35 cellular contexts compared by ENCODE assay signal in the genomic region with DNA sequence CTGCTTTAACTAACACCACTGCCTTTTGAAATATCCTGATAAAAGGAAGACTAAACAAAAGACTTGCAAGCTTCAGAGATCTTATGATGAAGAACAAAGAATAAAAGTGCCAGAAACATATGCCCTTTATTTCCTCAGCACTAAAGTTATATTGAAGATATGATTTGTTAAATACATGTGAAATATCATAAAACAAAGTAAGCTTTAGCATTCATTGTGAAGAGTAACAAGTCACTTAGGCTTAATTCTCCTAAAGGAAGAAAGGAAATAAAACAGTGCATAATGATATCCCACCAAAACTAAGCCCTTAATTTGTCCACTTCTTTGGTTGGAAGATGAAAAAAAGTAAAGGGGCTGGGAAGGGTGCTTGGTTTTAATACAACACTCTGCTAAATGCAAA.
"Had no signal": no experiment of that assay in that cellular context is flagged by ENCODE, and none has a peak within 500 bp of the region (broad histone marks: within the 10 kb centered on the region; RNA-seq: fewer than 3 reads in every experiment).

No MANE protein-coding gene starts in this region.

- H3K4me3 ChIP-seq: adrenal gland, body of pancreas, gastroesophageal sphincter had no signal

- DNase-seq: activated B cell treated with CpG ODN at 0.5 μM for 24 hours; activated CD4-positive, alpha-beta T cell treated with anti-CD3 and anti-CD28 coated beads for 48 hours; activated CD4-positive, alpha-beta T cell treated with anti-CD3 and anti-CD28 coated beads, Interleukin-2, amount 50 U/mL, for 1 hour; activated CD4-positive, alpha-beta T cell treated with anti-CD3 and anti-CD28 coated beads, Interleukin-2, amount 50 U/mL, for 48 hours; activated CD8-positive, alpha-beta memory T cell treated with anti-CD3 and anti-CD28 coated beads, Interleukin-2, amount 10 ng/mL, durations not matched to agents 7 days and 5 days; activated CD8-positive, alpha-beta memory T cell treated with anti-CD3 and anti-CD28 coated beads, Interleukin-2, amount 50 U/mL, for 4 hours; activated CD8-positive, alpha-beta T cell treated with anti-CD3 and anti-CD28 coated beads for 36 hours; activated effector memory CD4-positive, alpha-beta T cell treated with anti-CD3 and anti-CD28 coated beads, Interleukin-2, amount 50 U/mL, for 16 hours; activated naive CD4-positive, alpha-beta T cell treated with anti-CD3 and anti-CD28 coated beads for 36 hours; activated naive CD8-positive, alpha-beta T cell treated with anti-CD3 and anti-CD28 coated beads for 36 hours; activated naive CD8-positive, alpha-beta T cell treated with anti-CD3 and anti-CD28 coated beads, Interleukin-2, amount 50 U/mL, for 24 hours; activated T-cell treated with anti-CD3 and anti-CD28 coated beads, Interleukin-2, amount 50 U/mL, for 1 hour; activated T-cell treated with anti-CD3 and anti-CD28 coated beads, Interleukin-2, amount 50 U/mL, for 48 hours; adrenal gland; amygdala; aorta; body of pancreas; caudate nucleus; cortex of kidney; dermis blood vessel endothelial cell; effector CD4-positive, alpha-beta T cell; effector memory CD8-positive, alpha-beta T cell; foreskin melanocyte; head of caudate nucleus; T-helper 1 cell; T-helper 17 cell; T1000; WERI-Rb-1 had no signal

- H3K9me3 ChIP-seq: adrenal gland, body of pancreas had no signal

- H3K4me1 Mint-ChIP-seq: activated B cell treated with CpG ODN at 0.5 μM for 24 hours; activated CD8-positive, alpha-beta memory T cell treated with anti-CD3 and anti-CD28 coated beads, Interleukin-2, amount 10 ng/mL, durations not matched to agents 7 days and 5 days; activated naive CD4-positive, alpha-beta T cell treated with anti-CD3 and anti-CD28 coated beads, Interleukin-2, amount 50 U/mL, for 24 hours; activated naive CD8-positive, alpha-beta T cell treated with anti-CD3 and anti-CD28 coated beads for 36 hours; activated naive CD8-positive, alpha-beta T cell treated with anti-CD3 and anti-CD28 coated beads, Interleukin-2, amount 50 U/mL, for 24 hours; T-helper 17 cell had no signal

- H3K4me1 ChIP-seq: adrenal gland, body of pancreas, gastroesophageal sphincter had no signal

- H3K4me3 Mint-ChIP-seq: activated B cell treated with CpG ODN at 0.5 μM for 24 hours; activated CD8-positive, alpha-beta memory T cell treated with anti-CD3 and anti-CD28 coated beads, Interleukin-2, amount 10 ng/mL, durations not matched to agents 7 days and 5 days; activated CD8-positive, alpha-beta T cell treated with anti-CD3 and anti-CD28 coated beads for 36 hours; activated naive CD4-positive, alpha-beta T cell treated with anti-CD3 and anti-CD28 coated beads for 36 hours; activated naive CD4-positive, alpha-beta T cell treated with anti-CD3 and anti-CD28 coated beads, Interleukin-2, amount 50 U/mL, for 24 hours; activated naive CD8-positive, alpha-beta T cell treated with anti-CD3 and anti-CD28 coated beads for 36 hours; activated naive CD8-positive, alpha-beta T cell treated with anti-CD3 and anti-CD28 coated beads, Interleukin-2, amount 50 U/mL, for 24 hours; activated T-helper 1 cell treated with anti-CD3 and anti-CD28 coated beads, Interleukin-12 subunit alpha, Interleukin-12 subunit beta, Interleukin-2, Interleukin-4 antibody, amounts not matched to agents 30 ng/mL and 10 ng/mL and 1 ng/mL, durations not matched to agents 14 hours and 24 hours and 36 hours; effector memory CD8-positive, alpha-beta T cell; T-helper 17 cell; T-helper 2 cell treated with Interferon-gamma antibody and Interleukin-4, amounts not matched to agents 5 μg/mL and 100 μg/mL, for 36 hours had no signal

- H3K27ac ChIP-seq: adrenal gland, body of pancreas, gastroesophageal sphincter, WERI-Rb-1 had no signal

- H3K27me3 Mint-ChIP-seq: activated B cell treated with CpG ODN at 0.5 μM for 24 hours; activated CD8-positive, alpha-beta memory T cell treated with anti-CD3 and anti-CD28 coated beads, Interleukin-2, amount 10 ng/mL, durations not matched to agents 7 days and 5 days; activated CD8-positive, alpha-beta T cell treated with anti-CD3 and anti-CD28 coated beads for 36 hours; activated naive CD4-positive, alpha-beta T cell treated with anti-CD3 and anti-CD28 coated beads, Interleukin-2, amount 50 U/mL, for 24 hours; activated naive CD8-positive, alpha-beta T cell treated with anti-CD3 and anti-CD28 coated beads for 36 hours; activated naive CD8-positive, alpha-beta T cell treated with anti-CD3 and anti-CD28 coated beads, Interleukin-2, amount 50 U/mL, for 24 hours; effector memory CD8-positive, alpha-beta T cell; T-helper 17 cell had no signal

- H3K36me3 ChIP-seq: adrenal gland, gastroesophageal sphincter, WERI-Rb-1 had no signal

- H3K27me3 ChIP-seq: adrenal gland, body of pancreas, gastroesophageal sphincter had no signal

- H3K36me3 Mint-ChIP-seq: activated CD8-positive, alpha-beta memory T cell treated with anti-CD3 and anti-CD28 coated beads, Interleukin-2, amount 10 ng/mL, durations not matched to agents 7 days and 5 days; activated naive CD4-positive, alpha-beta T cell treated with anti-CD3 and anti-CD28 coated beads, Interleukin-2, amount 50 U/mL, for 24 hours; activated naive CD8-positive, alpha-beta T cell treated with anti-CD3 and anti-CD28 coated beads for 36 hours had no signal

- FAIRE-seq: colon, endometrium had no signal

- H3K27ac Mint-ChIP-seq: activated B cell treated with CpG ODN at 0.5 μM for 24 hours; activated CD8-positive, alpha-beta memory T cell treated with anti-CD3 and anti-CD28 coated beads, Interleukin-2, amount 10 ng/mL, durations not matched to agents 7 days and 5 days; activated CD8-positive, alpha-beta T cell treated with anti-CD3 and anti-CD28 coated beads for 36 hours; activated naive CD4-positive, alpha-beta T cell treated with anti-CD3 and anti-CD28 coated beads for 36 hours; activated naive CD4-positive, alpha-beta T cell treated with anti-CD3 and anti-CD28 coated beads, Interleukin-2, amount 50 U/mL, for 24 hours; activated naive CD8-positive, alpha-beta T cell treated with anti-CD3 and anti-CD28 coated beads for 36 hours; activated naive CD8-positive, alpha-beta T cell treated with anti-CD3 and anti-CD28 coated beads, Interleukin-2, amount 50 U/mL, for 24 hours; activated T-helper 1 cell treated with anti-CD3 and anti-CD28 coated beads, Interleukin-12 subunit alpha, Interleukin-12 subunit beta, Interleukin-2, Interleukin-4 antibody, amounts not matched to agents 30 ng/mL and 10 ng/mL and 1 ng/mL, durations not matched to agents 14 hours and 24 hours and 36 hours; activated T-helper 2 cell treated with anti-CD3 and anti-CD28 coated beads, Interferon-gamma antibody, Interleukin-2, Interleukin-4, amounts not matched to agents 10 μg/mL and 5 μg/mL and 100 μg/mL, durations not matched to agents 14 hours and 24 hours and 36 hours; effector memory CD8-positive, alpha-beta T cell; T-helper 17 cell; T-helper 2 cell treated with Interferon-gamma antibody and Interleukin-4, amounts not matched to agents 5 μg/mL and 100 μg/mL, for 36 hours had no signal
